23 cellular contexts compared by ENCODE assay signal in the genomic region with DNA sequence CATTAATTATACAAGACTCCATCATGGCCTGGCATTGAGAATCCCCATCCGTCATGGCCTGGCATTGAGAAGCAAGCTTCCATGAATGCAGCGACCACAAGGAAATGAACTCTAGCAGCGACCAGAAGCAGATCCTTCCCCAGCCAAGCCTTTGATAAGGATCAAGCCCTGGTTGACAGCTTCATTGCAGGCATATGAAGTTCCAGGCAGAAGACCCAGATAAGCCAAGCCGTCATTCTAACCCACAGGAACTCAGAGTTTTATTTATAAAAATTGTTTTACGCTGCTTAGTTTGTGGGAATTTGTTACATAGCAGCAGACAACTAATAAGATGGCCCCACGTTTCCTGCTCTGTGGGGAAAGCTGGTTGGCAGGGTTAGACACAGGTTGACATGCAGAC.
"Had no signal": no experiment of that assay in that cellular context is flagged by ENCODE, and none has a peak within 500 bp of the region (broad histone marks: within the 10 kb centered on the region; RNA-seq: fewer than 3 reads in every experiment).

No MANE protein-coding gene starts in this region.

- H3K4me1 Mint-ChIP-seq: endodermal cell; naive B cell; naive thymus-derived CD8-positive, alpha-beta T cell had no signal

- H3K4me3 ChIP-seq: colonic mucosa, esophagus squamous epithelium, gastrocnemius medialis, heart right ventricle, left lung, lower lobe of right lung, mucosa of descending colon had no signal

- H3K9me3 Mint-ChIP-seq: effector memory CD8-positive, alpha-beta T cell had no signal

- H3K4me3 Mint-ChIP-seq: dendritic cell treated with granulocyte-macrophage colony-stimulating factor and Interleukin-4, amounts not matched to agents 40 ng/mL and 50 ng/mL, for 4 days; effector memory CD8-positive, alpha-beta T cell; endodermal cell; naive B cell; naive thymus-derived CD8-positive, alpha-beta T cell had no signal

- H3K9me3 ChIP-seq: colonic mucosa, esophagus squamous epithelium, gastrocnemius medialis, left lung, lower lobe of right lung, mucosa of descending colon had no signal

- H3K4me1 ChIP-seq: colonic mucosa, esophagus squamous epithelium, gastrocnemius medialis, heart right ventricle, left lung, lower lobe of right lung had no signal

- H3K27ac Mint-ChIP-seq: dendritic cell treated with granulocyte-macrophage colony-stimulating factor and Interleukin-4, amounts not matched to agents 40 ng/mL and 50 ng/mL, for 4 days; effector memory CD8-positive, alpha-beta T cell; endodermal cell; naive B cell; naive thymus-derived CD8-positive, alpha-beta T cell had no signal

- H3K27me3 Mint-ChIP-seq: dendritic cell treated with granulocyte-macrophage colony-stimulating factor and Interleukin-4, amounts not matched to agents 40 ng/mL and 50 ng/mL, for 4 days had no signal

- H3K27me3 ChIP-seq: colonic mucosa, esophagus squamous epithelium, gastrocnemius medialis, heart right ventricle, left lung had no signal

- H3K36me3 ChIP-seq: colonic mucosa, esophagus squamous epithelium, gastrocnemius medialis, heart right ventricle, left lung, lower lobe of right lung had no signal

- DNase-seq: colonic mucosa; cortex of kidney; effector CD8-positive, alpha-beta T cell; effector memory CD8-positive, alpha-beta T cell; endodermal cell; erythroblast; esophagus squamous epithelium; foreskin fibroblast; foreskin melanocyte; gastrocnemius medialis; glutamatergic neuron; head of caudate nucleus; heart right ventricle; hippocampal formation; left cardiac atrium; left lung; left ventricle myocardium superior; lower lobe of right lung; mesendoderm; mucosa of descending colon; naive B cell; naive thymus-derived CD8-positive, alpha-beta T cell had no signal

- H3K36me3 Mint-ChIP-seq: naive B cell had no signal
